8 cellular contexts compared by ENCODE assay signal in genomic region chr19:38319421-38320258, GRCh38. TPM values are rescaled to one million over a fixed set of nuclear protein-coding genes. Genes with fewer than 3 reads are reported as not detected.
DNase-seq lines count a peak whose midpoint lies in the region; ATAC-seq and TF ChIP-seq lines count a peak whose summit lies in the region.

TSS of gene KCNK6 (plus strand) at chr19:38319845. CDS start at chr19:38319951, 106 bp downstream.

- H3K27ac ChIP-seq in mammary epithelial cell (ENCODE audit: insufficient read depth, low read depth, low read length), result peak within 1 kb of the TSS; percentile 52

- dilution Hi-C loops in mammary epithelial cell (cut with HindIII; ENCODE audit: low sequenced_read_pairs), result loop anchor here (5.0 kb wide), 3 partner anchors 63 to 102 kb away; no protein-coding TSS in a partner anchor

- no peaks in the 10 kb centered on the region for H4K20me1 ChIP-seq in mammary epithelial cell (ENCODE audit: insufficient read depth, low read length)

- H3K36me3 ChIP-seq in mammary epithelial cell (ENCODE audit: insufficient read depth, low read length), result no peaks in the 10 kb centered on the region

- under 1% methylated on average over 34 of the region's 76 CpGs for WGBS in mammary epithelial cell (ENCODE audit: low coverage, missing lambda C conversion rate)

- peak; percentile 20 for DNase-seq in DMS79 treated with DMSO at 0.1 percent for 48 hours (lab: John Stamatoyannopoulos, UW)
- DNase-seq in DMS79 (lab: John Stamatoyannopoulos, UW), result no peak
- DNase-seq in T-helper 22 cell (ENCODE audit: low read depth), result peak; percentile 28
- peak; percentile 71 for DNase-seq in mammary epithelial cell
- DNase-seq in kidney tubule cell (ENCODE audit: low spot score), result peak; percentile 66
- peak; percentile 53 to 75 for DNase-seq in stimulated activated CD4-positive, alpha-beta T cell treated with anti-CD3 and anti-CD28 coated beads, Interleukin-2, amount 100 ng/mL, for 24 hours

- CTCF ChIA-PET in mammary epithelial cell (lab: Charles Lee; ENCODE audit: low non-redundant PET), result no interaction called here

- H3K4me3 ChIP-seq in mammary epithelial cell (replicated peaks in 1 of 3; ENCODE audit: insufficient read depth in 1 of 3, low read depth in 2 of 3, low read length in 3 of 3), result peak within 1 kb of the TSS; percentile 57 to 80 (median 78)

- peak within 1 kb of the TSS; percentile 95 for H3K4me2 ChIP-seq in mammary epithelial cell (ENCODE audit: insufficient read depth, low read depth, low read length)

- no peak for TF ChIP-seq CTCF in mammary epithelial cell (conservative IDR thresholded peaks at IDR 0.05 in 1 of 2, IDR thresholded peaks at IDR 0.05 in 1 of 2; ENCODE audit: extremely low read depth in 1 of 2, insufficient read depth in 1 of 2, low read depth in 1 of 2, low read length in 2 of 2)

- H3K4me1 ChIP-seq in mammary epithelial cell (ENCODE audit: insufficient read depth, low read length), result peaks cover 52% of the 10 kb centered on the region

- H3K9me3 ChIP-seq in mammary epithelial cell (replicated peaks; ENCODE audit: insufficient read depth, low read length), result no peaks in the 10 kb centered on the region

- in situ Hi-C loops in mammary epithelial cell (cut with MboI; ENCODE audit: low sequenced_read_pairs in 2 of 2), result no loop called here

- ATAC-seq in GM21529 (IDR thresholded peaks at IDR 0.05; ENCODE audit: unreplicated experiment) (no peak), HG02610 (IDR thresholded peaks at IDR 0.05; ENCODE audit: unreplicated experiment) (no peak)

- H2AFZ ChIP-seq in mammary epithelial cell (ENCODE audit: low read depth, low read length), result peak within 1 kb of the TSS; percentile 87

- H3K79me2 ChIP-seq in mammary epithelial cell (ENCODE audit: insufficient read depth, low read length), result peaks cover 48% of the 10 kb centered on the region

- intact Hi-C loops in mammary epithelial cell (cut with micrococcal nuclease), result loop anchor here (1.0 to 2.0 kb wide), 2 partner anchors 39 to 53 kb away; no protein-coding TSS in a partner anchor

- TSS peak; percentile 44 for BruUV-seq in mammary epithelial cell (replicated peaks; lab: Mats Ljungman, UMichigan)

- no peaks in the 10 kb centered on the region for H3K27me3 ChIP-seq in mammary epithelial cell (ENCODE audit: insufficient read depth, low read length)

- peak within 1 kb of the TSS; percentile 59 for H3K9ac ChIP-seq in mammary epithelial cell (ENCODE audit: insufficient read depth, low read length)

RNA-seq across cellular contexts. Expression of gene KCNK6, which starts in this region (rescaled TPM):
- total RNA-seq in mammary epithelial cell, result 10 to 100 TPM; 14.2 to 46.6 TPM
- 17.8 TPM for polyA plus RNA-seq in mammary epithelial cell
- polyA minus RNA-seq in mammary epithelial cell, result 3.0 TPM
